Comparison of ENCODE assay signal across 23 cellular contexts in the genomic region with DNA sequence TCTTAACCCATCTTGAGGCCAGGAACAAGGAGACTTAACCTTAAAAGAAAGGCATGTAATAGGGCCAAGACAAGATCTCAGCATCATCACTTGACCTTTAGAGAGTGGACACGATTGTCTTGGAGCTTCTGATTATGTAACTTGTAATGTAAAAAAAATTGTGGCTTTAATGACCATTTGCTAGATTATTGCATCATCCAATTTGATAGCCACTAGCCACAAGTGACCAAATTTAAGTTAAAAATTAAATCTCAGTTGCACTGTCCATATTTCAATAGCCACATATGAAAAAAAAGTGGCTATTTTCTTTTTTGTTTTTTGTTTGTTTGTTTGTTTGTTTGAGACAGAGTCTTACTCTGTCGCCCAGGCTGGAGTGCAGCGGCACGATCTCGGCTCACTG. TPM values are rescaled to one million over a fixed set of nuclear protein-coding genes. Genes with fewer than 3 reads are reported as not detected.
DNase-seq lines count a peak whose midpoint lies in the region; ATAC-seq, FAIRE-seq and TF ChIP-seq lines count a peak whose summit lies in the region.
"Had no signal": no experiment of that assay in that cellular context is flagged by ENCODE, and none has a peak within 500 bp of the region (broad histone marks: within the 10 kb centered on the region; RNA-seq: fewer than 3 reads in every experiment).

No MANE protein-coding gene starts in this region.

- DNase-seq in HepG2 (ENCODE audit: low spot score) (no peak), right lobe of liver (no peak), IMR-90 (no peak), PC-9 (no peak), Right ventricle myocardium superior (no peak), middle frontal gyrus (ENCODE audit: extremely low spot score, low spot score) (no peak)
- DNase-seq: CD4-positive, CD25-positive, alpha-beta regulatory T cell; CD8-positive, alpha-beta T cell; DMS153; DND-41; H7; HCEC 1CT had no signal

- no peaks in the 10 kb centered on the region for H4K20me1 ChIP-seq in HepG2 (ENCODE audit: insufficient read depth, low read length)
- H4K20me1 ChIP-seq in IMR-90 (ENCODE audit: insufficient read depth, low read length), result no peaks in the 10 kb centered on the region
- no peaks in the 10 kb centered on the region for H4K20me1 ChIP-seq in PC-9 (ENCODE audit: insufficient read depth)
- H4K20me1 ChIP-seq: BLaER1 had no signal

- H3K9ac ChIP-seq in HepG2 (ENCODE audit: insufficient read depth, low read depth, low read length) (no peak overlapping the region), IMR-90 (ENCODE audit: low read depth, low read length) (no peak overlapping the region)
- H3K9ac ChIP-seq: BLaER1, GM23248 had no signal

- no peak overlapping the region for H2BK15ac ChIP-seq in IMR-90 (ENCODE audit: low read depth, low read length)

- dilution Hi-C loops in IMR-90 (cut with HindIII; ENCODE audit: low sequenced_read_pairs, unreplicated experiment), result no loop called here

- no peaks in the 10 kb centered on the region for H3K9me1 ChIP-seq in IMR-90 (ENCODE audit: insufficient read depth, low read length)

- no peak overlapping the region for H4K8ac ChIP-seq in IMR-90 (ENCODE audit: low read depth in 2 of 2, low read length in 2 of 2)

- no peaks in the 10 kb centered on the region for H3K27me3 ChIP-seq in HepG2 (ENCODE audit: control insufficient read depth in 1 of 2, insufficient read depth in 2 of 2, low read length in 2 of 2)
- H3K27me3 ChIP-seq in right lobe of liver, result no peaks in the 10 kb centered on the region
- peaks cover 5% of the 10 kb centered on the region for H3K27me3 ChIP-seq in IMR-90 (ENCODE audit: control insufficient read depth, insufficient read depth, low read length)
- no peaks in the 10 kb centered on the region for H3K27me3 ChIP-seq in PC-9 (ENCODE audit: insufficient read depth, low read depth)

- no peaks in the 10 kb centered on the region for H3K36me3 ChIP-seq in HepG2 (replicated peaks in 1 of 2; ENCODE audit: control insufficient read depth in 1 of 2, insufficient read depth in 2 of 2, low read length in 2 of 2)
- H3K36me3 ChIP-seq in right lobe of liver, result no peaks in the 10 kb centered on the region
- no peaks in the 10 kb centered on the region for H3K36me3 ChIP-seq in IMR-90 (ENCODE audit: control insufficient read depth, insufficient read depth, low read length)
- H3K36me3 ChIP-seq in PC-9 (ENCODE audit: low read depth), result no peaks in the 10 kb centered on the region
- H3K36me3 ChIP-seq: BLaER1 had no signal

- no peak overlapping the region for H4K5ac ChIP-seq in IMR-90 (ENCODE audit: low read depth, low read length)

- no peak overlapping the region for H4K91ac ChIP-seq in IMR-90 (ENCODE audit: insufficient read depth, low read depth, low read length)

- in situ Hi-C loops in HepG2 (cut with HindIII; ENCODE audit: extremely low pct_ligation_motif_present, low pct_unique_long_range_greater_than_20kb) (no loop called here), IMR-90 (cut with MboI; ENCODE audit: low sequenced_read_pairs) (no loop called here)

- no peak overlapping the region for H3K18ac ChIP-seq in IMR-90 (ENCODE audit: low read depth, low read length)

- no peaks in the 10 kb centered on the region for H3K79me2 ChIP-seq in HepG2 (ENCODE audit: insufficient read depth, low read length)
- H3K79me2 ChIP-seq in PC-9 (ENCODE audit: low read depth), result no peaks in the 10 kb centered on the region

- TF ChIP-seq RAD21 in HepG2 (CRISPR knock-in tag; IDR thresholded peaks at IDR 0.05) (no peak), IMR-90 (IDR thresholded peaks at IDR 0.05; ENCODE audit: low read length) (no peak)

- H3K9me2 ChIP-seq in PC-9 (ENCODE audit: insufficient read depth), result no peaks in the 10 kb centered on the region

- H3K79me1 ChIP-seq in IMR-90 (ENCODE audit: low read depth in 1 of 2, low read length in 2 of 2), result no peaks in the 10 kb centered on the region

- H3K56ac ChIP-seq in IMR-90 (ENCODE audit: extremely low read depth, insufficient read depth, low read length), result no peak overlapping the region

- FAIRE-seq in HepG2 (lab: Jason Lieb, UNC), result no peak
- FAIRE-seq: G401.6, GM12892, GM19239, H1 had no signal

- peaks cover 11% of the 10 kb centered on the region for H3F3A ChIP-seq in PC-9 (ENCODE audit: insufficient read depth, low read depth)

- POLR2A ChIA-PET in HepG2 (lab: Yijun Ruan, JAX), result interaction anchor here (0.6 to 1.2 kb wide), 2 partner anchors 14 kb away, joined by 4 to 5 read pairs; a partner anchor contains a TSS
- POLR2A ChIA-PET in IMR-90 (lab: Charles Lee; ENCODE audit: unreplicated experiment), result no interaction called here
- POLR2A ChIA-PET in PC-9 (lab: Charles Lee; ENCODE audit: unreplicated experiment), result no interaction called here

- ATAC-seq in HepG2, result no peak
- no peak for ATAC-seq in right lobe of liver
- no peak for ATAC-seq in IMR-90 (ENCODE audit: low read depth)
- no peak for ATAC-seq in Right ventricle myocardium superior (ENCODE audit: poor library complexity)
- ATAC-seq in GM18498 (IDR thresholded peaks at IDR 0.05; ENCODE audit: unreplicated experiment), result no peak
- ATAC-seq: CD8-positive, alpha-beta T cell had no signal

- H2AK5ac ChIP-seq in IMR-90 (ENCODE audit: low read depth, low read length), result no peak overlapping the region

- no peak overlapping the region for H2AK9ac ChIP-seq in IMR-90 (replicated peaks; ENCODE audit: low read depth, low read length, poor library complexity)

- no peak overlapping the region for H3K4me3 ChIP-seq in HepG2 (replicated peaks in 1 of 3; ENCODE audit: insufficient read depth in 1 of 3, low read depth in 2 of 3, low read length in 3 of 3)
- H3K4me3 ChIP-seq in right lobe of liver, result no peak overlapping the region
- no peak overlapping the region for H3K4me3 ChIP-seq in IMR-90 (ENCODE audit: insufficient read depth, low read depth, low read length)
- no peak overlapping the region for H3K4me3 ChIP-seq in PC-9
- H3K4me3 ChIP-seq: BLaER1, GM23248 had no signal

- H3K14ac ChIP-seq in IMR-90 (replicated peaks; ENCODE audit: low read depth, low read length), result no peak overlapping the region

- H3K23ac ChIP-seq in IMR-90 (ENCODE audit: low read depth, low read length), result no peak overlapping the region

- no peak for TF ChIP-seq POLR2A in HepG2 (IDR thresholded peaks at IDR 0.05; ENCODE audit: insufficient read depth in 1 of 2, low read depth in 2 of 2, low read length in 2 of 2)
- no peak for TF ChIP-seq POLR2A in right lobe of liver (IDR thresholded peaks at IDR 0.05)
- TF ChIP-seq POLR2A in IMR-90 (IDR thresholded peaks at IDR 0.05; ENCODE audit: low read depth, low read length), result no peak

- intact Hi-C loops in HepG2 (cut with micrococcal nuclease; ENCODE audit: unreplicated experiment), result no loop called here
- intact Hi-C loops in right lobe of liver (cut with DNase I), result no loop called here
- intact Hi-C loops in IMR-90 (cut with micrococcal nuclease), result no loop called here
- intact Hi-C loops in PC-9 (cut with micrococcal nuclease; ENCODE audit: unreplicated experiment), result no loop called here
- intact Hi-C loops in Right ventricle myocardium superior (cut with DNase I), result no loop called here

- peaks cover 22% of the 10 kb centered on the region for H3K4me1 ChIP-seq in HepG2 (ENCODE audit: insufficient read depth, low read length)
- no peaks in the 10 kb centered on the region for H3K4me1 ChIP-seq in right lobe of liver
- H3K4me1 ChIP-seq in IMR-90 (ENCODE audit: control insufficient read depth, insufficient read depth, low read length), result no peaks in the 10 kb centered on the region
- peaks cover 16% of the 10 kb centered on the region for H3K4me1 ChIP-seq in PC-9 (replicated peaks; ENCODE audit: insufficient read depth)
- H3K4me1 ChIP-seq: BLaER1 had no signal

- no peak overlapping the region for H3K4ac ChIP-seq in IMR-90 (ENCODE audit: low read depth, low read length)

- TF ChIP-seq CTCF in HepG2 (CRISPR knock-in tag; IDR thresholded peaks at IDR 0.05), result no peak
- TF ChIP-seq CTCF in right lobe of liver (IDR thresholded peaks at IDR 0.05), result no peak
- TF ChIP-seq CTCF in IMR-90 (conservative IDR thresholded peaks at IDR 0.05; ENCODE audit: low read depth, low read length), result no peak
- no peak for TF ChIP-seq CTCF in PC-9 (conservative IDR thresholded peaks at IDR 0.05)

- BruUV-seq in HepG2 (replicated peaks; lab: Mats Ljungman, UMichigan) (no TSS peak), IMR-90 (replicated peaks; lab: Mats Ljungman, UMichigan) (no TSS peak), PC-9 (replicated peaks; lab: Mats Ljungman, UMichigan) (no TSS peak)

- CTCF ChIA-PET in HepG2 (lab: Yijun Ruan, JAX; ENCODE audit: low intra/inter-chr PET ratio, low total read pairs), result no interaction called here
- CTCF ChIA-PET in IMR-90 (lab: Yijun Ruan, JAX), result no interaction called here
- CTCF ChIA-PET in PC-9 (lab: Charles Lee), result no interaction called here

- H2BK20ac ChIP-seq in IMR-90 (ENCODE audit: low read depth, low read length), result no peak overlapping the region

- TF ChIP-seq EP300 in HepG2 (IDR thresholded peaks at IDR 0.05; ENCODE audit: low read depth in 2 of 2, low read length in 2 of 2), result no peak
- TF ChIP-seq EP300 in HepG2 (CRISPR knock-in tag; IDR thresholded peaks at IDR 0.05; ENCODE audit: borderline replicate concordance), result no peak

- H2BK120ac ChIP-seq in IMR-90 (ENCODE audit: low read depth, low read length), result no peak overlapping the region

- H3K27ac ChIP-seq in HepG2 (ENCODE audit: extremely low read length, insufficient read depth, low read length) (no peak overlapping the region), right lobe of liver (no peak overlapping the region), IMR-90 (ENCODE audit: insufficient read depth, low read length) (no peak overlapping the region), PC-9 (no peak overlapping the region)
- H3K27ac ChIP-seq: BLaER1, C4-2B, GM23248 had no signal

- no peak overlapping the region for H3K4me2 ChIP-seq in HepG2 (ENCODE audit: low read depth, low read length)
- H3K4me2 ChIP-seq in IMR-90 (ENCODE audit: low read depth, low read length), result no peak overlapping the region
- peak overlapping the region; percentile 49 for H3K4me2 ChIP-seq in PC-9
- H3K4me2 ChIP-seq: BLaER1 had no signal

- H3K9me3 ChIP-seq in HepG2 (ENCODE audit: low read length) (no peaks in the 10 kb centered on the region), right lobe of liver (no peaks in the 10 kb centered on the region), IMR-90 (ENCODE audit: control insufficient read depth, insufficient read depth, low read length) (no peaks in the 10 kb centered on the region), PC-9 (ENCODE audit: insufficient read depth, low read depth) (no peaks in the 10 kb centered on the region)
- H3K9me3 ChIP-seq: BLaER1, Caco-2 had no signal

- H2BK5ac ChIP-seq in IMR-90 (ENCODE audit: low read depth, low read length, poor library complexity, severe bottlenecking), result no peak overlapping the region

- H2AFZ ChIP-seq in HepG2 (ENCODE audit: low read length) (no peak overlapping the region), IMR-90 (replicated peaks; ENCODE audit: low read length, poor library complexity) (no peak overlapping the region), PC-9 (no peak overlapping the region)
- H2AFZ ChIP-seq: GM23248 had no signal

- WGBS in HepG2 (ENCODE audit: low lambda C conversion rate), result 68% methylated on average over 5 of the region's 5 CpGs
- 56% methylated on average over 5 of the region's 5 CpGs for WGBS in right lobe of liver (ENCODE audit: insufficient coverage, low coverage, low lambda C conversion rate, missing lambda C conversion rate)
- no CpG with 5 or more reads among the region's 5 CpGs for WGBS in IMR-90 (ENCODE audit: extremely low coverage in 2 of 2, insufficient read length in 1 of 2), 2 experiments

RNA-seq across cellular contexts. Expression of a gene that starts 13.4 kb away (rescaled TPM):
- total RNA-seq in HepG2 (2016; rRNA removed; fragmentation: Illumina TruSeq; extraction: Trizol), result 4.6 and 5.7 TPM in 2 replicates
- total RNA-seq in HepG2 (2016; cell fraction: cytosol; rRNA removed; fragmentation: Illumina TruSeq; extraction: Trizol; ENCODE audit: low read depth), result 0.30 and 1.5 TPM in 2 replicates
- 4.6 and 5.7 TPM in 2 replicates for total RNA-seq in HepG2 (2016; cell fraction: insoluble cytoplasmic fraction; rRNA removed; fragmentation: Illumina TruSeq; extraction: Trizol)
- total RNA-seq in HepG2 (2016; cell fraction: membrane; rRNA removed; fragmentation: Illumina TruSeq; extraction: Trizol), result 3.1 TPM in 2 replicates
- total RNA-seq in HepG2 (2016; cell fraction: nucleus; rRNA removed; fragmentation: Illumina TruSeq; extraction: Trizol), result 2.4 and 2.8 TPM in 2 replicates
- 5.1 and 9.3 TPM in 2 replicates for polyA plus RNA-seq in HepG2 (2011; rRNA removed)
- 6.1 and 8.2 TPM in 2 replicates for polyA plus RNA-seq in HepG2 (2011; cell fraction: cytosol; rRNA removed)
- 14.5 and 16.7 TPM in 2 replicates for polyA plus RNA-seq in HepG2 (2011; cell fraction: nucleus; rRNA removed)
- 13.5 and 14.3 TPM in 2 replicates for polyA plus RNA-seq in HepG2 (2012)
- polyA plus RNA-seq in HepG2 (2016; cell fraction: cytosol; fragmentation: Illumina TruSeq; extraction: Trizol; ENCODE audit: low read depth), result 0.55 and 0.83 TPM in 2 replicates
- polyA plus RNA-seq in HepG2 (2016; cell fraction: insoluble cytoplasmic fraction; fragmentation: Illumina TruSeq; extraction: Trizol; ENCODE audit: low read depth), result 5.2 and 5.4 TPM in 2 replicates
- 2.1 and 2.8 TPM in 2 replicates for polyA plus RNA-seq in HepG2 (2016; cell fraction: membrane; fragmentation: Illumina TruSeq; extraction: Trizol; ENCODE audit: low read depth)
- polyA plus RNA-seq in HepG2 (2016; cell fraction: nucleus; fragmentation: Illumina TruSeq; extraction: Trizol; ENCODE audit: insufficient read depth, low read depth), result 6.1 and 6.7 TPM in 2 replicates
- polyA minus RNA-seq in HepG2 (2011; rRNA and poly(A)+ RNA removed; ENCODE audit: low replicate concordance), result 12.4 and 27.0 TPM in 2 replicates
- 5.9 and 7.5 TPM in 2 replicates for polyA minus RNA-seq in HepG2 (2011; cell fraction: cytosol; rRNA and poly(A)+ RNA removed)
- polyA minus RNA-seq in HepG2 (2011; cell fraction: nucleus; rRNA and poly(A)+ RNA removed), result 0.77 and 1.6 TPM in 2 replicates
- total RNA-seq in right lobe of liver, result 10 to 100 TPM in 2 of 6 experiments, 1 to 10 TPM in 4; 5.2 to 12.1 (median 8.5) TPM
- 1.4 and 2.0 TPM in 2 replicates for total RNA-seq in IMR-90 (2012; rRNA removed)
- 1.4 and 2.6 TPM in 2 replicates for polyA plus RNA-seq in IMR-90 (2012; rRNA removed)
- 2.3 and 2.6 TPM in 2 replicates for polyA plus RNA-seq in IMR-90 (2012; cell fraction: cytosol; rRNA removed)
- 4.3 and 4.9 TPM in 2 replicates for polyA plus RNA-seq in IMR-90 (2012; cell fraction: nucleus; rRNA removed; ENCODE audit: low replicate concordance)
- total RNA-seq in PC-9 (2021), result 22.0 and 29.3 TPM in 2 replicates
- total RNA-seq in Right ventricle myocardium superior, result 55.6 TPM

RNA-seq across cellular contexts. Expression of a gene that starts 14.1 kb away (rescaled TPM):
- 42.2 and 51.5 TPM in 2 replicates for total RNA-seq in HepG2 (2016; rRNA removed; fragmentation: Illumina TruSeq; extraction: Trizol)
- 8.1 and 9.0 TPM in 2 replicates for total RNA-seq in HepG2 (2016; cell fraction: cytosol; rRNA removed; fragmentation: Illumina TruSeq; extraction: Trizol; ENCODE audit: low read depth)
- 42.0 and 54.6 TPM in 2 replicates for total RNA-seq in HepG2 (2016; cell fraction: insoluble cytoplasmic fraction; rRNA removed; fragmentation: Illumina TruSeq; extraction: Trizol)
- total RNA-seq in HepG2 (2016; cell fraction: membrane; rRNA removed; fragmentation: Illumina TruSeq; extraction: Trizol), result 26.7 and 30.4 TPM in 2 replicates
- 16.7 and 17.5 TPM in 2 replicates for total RNA-seq in HepG2 (2016; cell fraction: nucleus; rRNA removed; fragmentation: Illumina TruSeq; extraction: Trizol)
- 27.3 and 30.3 TPM in 2 replicates for polyA plus RNA-seq in HepG2 (2011; rRNA removed)
- polyA plus RNA-seq in HepG2 (2011; cell fraction: cytosol; rRNA removed), result 30.4 and 35.9 TPM in 2 replicates
- 10.6 and 13.1 TPM in 2 replicates for polyA plus RNA-seq in HepG2 (2011; cell fraction: nucleus; rRNA removed)
- polyA plus RNA-seq in HepG2 (2012), result 20.1 and 25.5 TPM in 2 replicates
- polyA plus RNA-seq in HepG2 (2016; cell fraction: cytosol; fragmentation: Illumina TruSeq; extraction: Trizol; ENCODE audit: low read depth), result 7.3 and 7.7 TPM in 2 replicates
- polyA plus RNA-seq in HepG2 (2016; cell fraction: insoluble cytoplasmic fraction; fragmentation: Illumina TruSeq; extraction: Trizol; ENCODE audit: low read depth), result 42.0 and 47.5 TPM in 2 replicates
- polyA plus RNA-seq in HepG2 (2016; cell fraction: membrane; fragmentation: Illumina TruSeq; extraction: Trizol; ENCODE audit: low read depth), result 18.3 and 21.3 TPM in 2 replicates
- 20.9 and 23.9 TPM in 2 replicates for polyA plus RNA-seq in HepG2 (2016; cell fraction: nucleus; fragmentation: Illumina TruSeq; extraction: Trizol; ENCODE audit: insufficient read depth, low read depth)
- 82.2 and 230 TPM in 2 replicates for polyA minus RNA-seq in HepG2 (2011; rRNA and poly(A)+ RNA removed; ENCODE audit: low replicate concordance)
- 24.5 and 26.7 TPM in 2 replicates for polyA minus RNA-seq in HepG2 (2011; cell fraction: cytosol; rRNA and poly(A)+ RNA removed)
- polyA minus RNA-seq in HepG2 (2011; cell fraction: nucleus; rRNA and poly(A)+ RNA removed), result 12.0 and 15.5 TPM in 2 replicates
- 10 to 100 TPM; 21.2 to 31.1 (median 24.1) TPM for total RNA-seq in right lobe of liver
- total RNA-seq in IMR-90 (2012; rRNA removed), result 43.0 and 59.9 TPM in 2 replicates
- 55.2 and 63.0 TPM in 2 replicates for polyA plus RNA-seq in IMR-90 (2012; rRNA removed)
- 38.6 and 39.1 TPM in 2 replicates for polyA plus RNA-seq in IMR-90 (2012; cell fraction: cytosol; rRNA removed)
- polyA plus RNA-seq in IMR-90 (2012; cell fraction: nucleus; rRNA removed; ENCODE audit: low replicate concordance), result 24.6 and 25.7 TPM in 2 replicates
- 53.1 and 63.1 TPM in 2 replicates for total RNA-seq in PC-9 (2021)
- total RNA-seq in Right ventricle myocardium superior, result 45.0 TPM

RNA-seq across cellular contexts. Expression of a gene that starts 24.3 kb away (rescaled TPM):
- not detected in 2 replicates for total RNA-seq in HepG2 (2016; rRNA removed; fragmentation: Illumina TruSeq; extraction: Trizol)
- total RNA-seq in HepG2 (2016; cell fraction: cytosol; rRNA removed; fragmentation: Illumina TruSeq; extraction: Trizol; ENCODE audit: low read depth), result not detected in 2 replicates
- total RNA-seq in HepG2 (2016; cell fraction: insoluble cytoplasmic fraction; rRNA removed; fragmentation: Illumina TruSeq; extraction: Trizol), result not detected in 2 replicates
- not detected in 2 replicates for total RNA-seq in HepG2 (2016; cell fraction: membrane; rRNA removed; fragmentation: Illumina TruSeq; extraction: Trizol)
- total RNA-seq in HepG2 (2016; cell fraction: nucleus; rRNA removed; fragmentation: Illumina TruSeq; extraction: Trizol), result not detected in 2 replicates
- not detected in 2 replicates for polyA plus RNA-seq in HepG2 (2011; rRNA removed)
- not detected in 2 replicates for polyA plus RNA-seq in HepG2 (2011; cell fraction: cytosol; rRNA removed)
- not detected in 2 replicates for polyA plus RNA-seq in HepG2 (2011; cell fraction: nucleus; rRNA removed)
- polyA plus RNA-seq in HepG2 (2012), result not detected in 2 replicates
- not detected in 2 replicates for polyA plus RNA-seq in HepG2 (2016; cell fraction: cytosol; fragmentation: Illumina TruSeq; extraction: Trizol; ENCODE audit: low read depth)
- not detected in 2 replicates for polyA plus RNA-seq in HepG2 (2016; cell fraction: insoluble cytoplasmic fraction; fragmentation: Illumina TruSeq; extraction: Trizol; ENCODE audit: low read depth)
- polyA plus RNA-seq in HepG2 (2016; cell fraction: membrane; fragmentation: Illumina TruSeq; extraction: Trizol; ENCODE audit: low read depth), result not detected in 2 replicates
- polyA plus RNA-seq in HepG2 (2016; cell fraction: nucleus; fragmentation: Illumina TruSeq; extraction: Trizol; ENCODE audit: insufficient read depth, low read depth), result not detected in 2 replicates
- polyA minus RNA-seq in HepG2 (2011; rRNA and poly(A)+ RNA removed; ENCODE audit: low replicate concordance), result not detected in 2 replicates
- not detected in 2 replicates for polyA minus RNA-seq in HepG2 (2011; cell fraction: cytosol; rRNA and poly(A)+ RNA removed)
- not detected in 2 replicates for polyA minus RNA-seq in HepG2 (2011; cell fraction: nucleus; rRNA and poly(A)+ RNA removed)
- total RNA-seq in right lobe of liver, result not detected
- total RNA-seq in IMR-90 (2012; rRNA removed), result not detected in 2 replicates
- not detected in 2 replicates for polyA plus RNA-seq in IMR-90 (2012; rRNA removed)
- polyA plus RNA-seq in IMR-90 (2012; cell fraction: cytosol; rRNA removed), result not detected in 2 replicates
- not detected in 2 replicates for polyA plus RNA-seq in IMR-90 (2012; cell fraction: nucleus; rRNA removed; ENCODE audit: low replicate concordance)
- not detected in 2 replicates for total RNA-seq in PC-9 (2021)
- total RNA-seq in Right ventricle myocardium superior, result not detected
- total RNA-seq: A172, Caco-2, GM23248, H1 had no signal
- polyA plus RNA-seq: AG04450, GM23248, H1 had no signal

RNA-seq across cellular contexts. Expression of a gene that starts 29.1 kb away (rescaled TPM):
- not detected in 2 replicates for total RNA-seq in HepG2 (2016; rRNA removed; fragmentation: Illumina TruSeq; extraction: Trizol)
- total RNA-seq in HepG2 (2016; cell fraction: cytosol; rRNA removed; fragmentation: Illumina TruSeq; extraction: Trizol; ENCODE audit: low read depth), result not detected in 2 replicates
- not detected in 2 replicates for total RNA-seq in HepG2 (2016; cell fraction: insoluble cytoplasmic fraction; rRNA removed; fragmentation: Illumina TruSeq; extraction: Trizol)
- total RNA-seq in HepG2 (2016; cell fraction: membrane; rRNA removed; fragmentation: Illumina TruSeq; extraction: Trizol), result not detected in 2 replicates
- total RNA-seq in HepG2 (2016; cell fraction: nucleus; rRNA removed; fragmentation: Illumina TruSeq; extraction: Trizol), result not detected in 2 replicates
- polyA plus RNA-seq in HepG2 (2011; rRNA removed), result 0.98 and 1.1 TPM in 2 replicates
- 1.6 and 1.8 TPM in 2 replicates for polyA plus RNA-seq in HepG2 (2011; cell fraction: cytosol; rRNA removed)
- 0.56 and 1.6 TPM in 2 replicates for polyA plus RNA-seq in HepG2 (2011; cell fraction: nucleus; rRNA removed)
- 0.99 and 1.7 TPM in 2 replicates for polyA plus RNA-seq in HepG2 (2012)
- polyA plus RNA-seq in HepG2 (2016; cell fraction: cytosol; fragmentation: Illumina TruSeq; extraction: Trizol; ENCODE audit: low read depth), result not detected in 2 replicates
- polyA plus RNA-seq in HepG2 (2016; cell fraction: insoluble cytoplasmic fraction; fragmentation: Illumina TruSeq; extraction: Trizol; ENCODE audit: low read depth), result not detected in 2 replicates
- not detected in 2 replicates for polyA plus RNA-seq in HepG2 (2016; cell fraction: membrane; fragmentation: Illumina TruSeq; extraction: Trizol; ENCODE audit: low read depth)
- polyA plus RNA-seq in HepG2 (2016; cell fraction: nucleus; fragmentation: Illumina TruSeq; extraction: Trizol; ENCODE audit: insufficient read depth, low read depth), result not detected in 2 replicates
- 0.84 and 1.5 TPM in 2 replicates for polyA minus RNA-seq in HepG2 (2011; rRNA and poly(A)+ RNA removed; ENCODE audit: low replicate concordance)
- polyA minus RNA-seq in HepG2 (2011; cell fraction: cytosol; rRNA and poly(A)+ RNA removed), result 0.79 TPM in 1 of 2 replicates, not detected in the other
- polyA minus RNA-seq in HepG2 (2011; cell fraction: nucleus; rRNA and poly(A)+ RNA removed), result 0.26 TPM in 1 of 2 replicates, not detected in the other
- total RNA-seq in right lobe of liver, result 1 to 10 TPM in 5 of 6 experiments, under 1 TPM in 1; 0.64 to 4.0 (median 1.7) TPM
- not detected in 2 replicates for total RNA-seq in IMR-90 (2012; rRNA removed)
- polyA plus RNA-seq in IMR-90 (2012; rRNA removed), result not detected in 2 replicates
- polyA plus RNA-seq in IMR-90 (2012; cell fraction: cytosol; rRNA removed), result not detected in 2 replicates
- not detected in 2 replicates for polyA plus RNA-seq in IMR-90 (2012; cell fraction: nucleus; rRNA removed; ENCODE audit: low replicate concordance)
- not detected in 2 replicates for total RNA-seq in PC-9 (2021)
- total RNA-seq in Right ventricle myocardium superior, result 0.89 TPM
- total RNA-seq: GM23248, H1, H7 had no signal
- polyA plus RNA-seq: AG04450, H1 had no signal

RNA-seq across cellular contexts. Expression of a gene that starts 36.1 kb away (rescaled TPM):
- total RNA-seq in HepG2 (2016; rRNA removed; fragmentation: Illumina TruSeq; extraction: Trizol) (15.0 and 16.0 TPM in 2 replicates), right lobe of liver (10 to 100 TPM in 5 of 6 experiments, 1 to 10 TPM in 1; 7.8 to 16.3 (median 12.5) TPM), IMR-90 (2012; rRNA removed) (9.1 and 12.5 TPM in 2 replicates), PC-9 (2021) (32.7 and 51.6 TPM in 2 replicates), Right ventricle myocardium superior (18.3 TPM)
- 0.81 and 2.3 TPM in 2 replicates for total RNA-seq in HepG2 (2016; cell fraction: cytosol; rRNA removed; fragmentation: Illumina TruSeq; extraction: Trizol; ENCODE audit: low read depth)
- total RNA-seq in HepG2 (2016; cell fraction: insoluble cytoplasmic fraction; rRNA removed; fragmentation: Illumina TruSeq; extraction: Trizol), result 12.8 and 12.9 TPM in 2 replicates
- 3.6 and 6.7 TPM in 2 replicates for total RNA-seq in HepG2 (2016; cell fraction: membrane; rRNA removed; fragmentation: Illumina TruSeq; extraction: Trizol)
- 13.4 and 18.0 TPM in 2 replicates for total RNA-seq in HepG2 (2016; cell fraction: nucleus; rRNA removed; fragmentation: Illumina TruSeq; extraction: Trizol)
- polyA plus RNA-seq in HepG2 (2011; rRNA removed) (9.4 and 13.5 TPM in 2 replicates), IMR-90 (2012; rRNA removed) (17.3 and 19.8 TPM in 2 replicates)
- polyA plus RNA-seq in HepG2 (2011; cell fraction: cytosol; rRNA removed), result 3.7 TPM in 2 replicates
- 49.9 and 57.8 TPM in 2 replicates for polyA plus RNA-seq in HepG2 (2011; cell fraction: nucleus; rRNA removed)
- polyA plus RNA-seq in HepG2 (2012), result 12.9 and 17.5 TPM in 2 replicates
- 0.80 and 1.2 TPM in 2 replicates for polyA plus RNA-seq in HepG2 (2016; cell fraction: cytosol; fragmentation: Illumina TruSeq; extraction: Trizol; ENCODE audit: low read depth)
- polyA plus RNA-seq in HepG2 (2016; cell fraction: insoluble cytoplasmic fraction; fragmentation: Illumina TruSeq; extraction: Trizol; ENCODE audit: low read depth), result 10.9 and 15.7 TPM in 2 replicates
- polyA plus RNA-seq in HepG2 (2016; cell fraction: membrane; fragmentation: Illumina TruSeq; extraction: Trizol; ENCODE audit: low read depth), result 1.8 and 2.1 TPM in 2 replicates
- 29.0 and 30.1 TPM in 2 replicates for polyA plus RNA-seq in HepG2 (2016; cell fraction: nucleus; fragmentation: Illumina TruSeq; extraction: Trizol; ENCODE audit: insufficient read depth, low read depth)
- 75.3 and 81.1 TPM in 2 replicates for polyA minus RNA-seq in HepG2 (2011; rRNA and poly(A)+ RNA removed; ENCODE audit: low replicate concordance)
- polyA minus RNA-seq in HepG2 (2011; cell fraction: cytosol; rRNA and poly(A)+ RNA removed), result 20.1 and 24.4 TPM in 2 replicates
- 38.9 and 40.7 TPM in 2 replicates for polyA minus RNA-seq in HepG2 (2011; cell fraction: nucleus; rRNA and poly(A)+ RNA removed)
- 8.3 and 11.7 TPM in 2 replicates for polyA plus RNA-seq in IMR-90 (2012; cell fraction: cytosol; rRNA removed)
- 40.9 and 50.3 TPM in 2 replicates for polyA plus RNA-seq in IMR-90 (2012; cell fraction: nucleus; rRNA removed; ENCODE audit: low replicate concordance)
